ENCODE assay signal across 14 cellular contexts in genomic region chr6:88662653-88663174, GRCh38.
A peak's percentile ranks its signal among the peaks of the same experiment; 100 is the strongest.
DNase-seq lines count a peak whose midpoint lies in the region; ATAC-seq lines count a peak whose summit lies in the region.
"Had no signal": no experiment of that assay in that cellular context is flagged by ENCODE, and none has a peak within 500 bp of the region (broad histone marks: within the 10 kb centered on the region; RNA-seq: fewer than 3 reads in every experiment).

No MANE protein-coding gene starts in this region.

- peaks cover 0 to 18% of the 10 kb centered on the region in 2 experiments for H3K36me3 ChIP-seq in mesenchymal stem cell (ENCODE audit: control insufficient read depth in 1 of 2, insufficient read depth in 2 of 2, low read depth in 1 of 2, low read length in 2 of 2)

- DNase-seq in mesenchymal stem cell (no peak), D341Med (ENCODE audit: low spot score) (no peak), Kasumi-1 (lab: John Stamatoyannopoulos, UW) (no peak), dedifferentiated amniotic fluid mesenchymal stem cell (ENCODE audit: extremely low spot score) (no peak)
- DNase-seq: CD8-positive, alpha-beta T cell; esophagus squamous epithelium; GDM1; NCI-H1092 treated with DMSO at 0.1 percent for 48 hours; NCI-H524 treated with DMSO at 0.1 percent for 48 hours; SIG-M5; transverse colon had no signal

- H3K79me1 ChIP-seq in mesenchymal stem cell (replicated peaks; ENCODE audit: low read length, poor library complexity, severe bottlenecking), result peaks cover 28% of the 10 kb centered on the region

- H2BK120ac ChIP-seq in mesenchymal stem cell (ENCODE audit: low read depth, low read length), result no peak overlapping the region

- peak; percentile 56 for ATAC-seq in GM18861 (IDR thresholded peaks at IDR 0.05; ENCODE audit: unreplicated experiment)
- peak; percentile 55 for ATAC-seq in GM21381 (IDR thresholded peaks at IDR 0.05; ENCODE audit: unreplicated experiment)
- peak; percentile 69 for ATAC-seq in HG03097 (IDR thresholded peaks at IDR 0.05; ENCODE audit: low FRiP score, unreplicated experiment)
- ATAC-seq: CD8-positive, alpha-beta T cell had no signal

- no peak overlapping the region for H3K23ac ChIP-seq in mesenchymal stem cell (ENCODE audit: low read length in 2 of 2)

- H2BK5ac ChIP-seq in mesenchymal stem cell (ENCODE audit: low read depth, low read length, poor library complexity, severe bottlenecking), result no peak overlapping the region

- peaks cover 5% of the 10 kb centered on the region for H3K9me3 ChIP-seq in mesenchymal stem cell (ENCODE audit: control insufficient read depth, low read length)

- no peak overlapping the region for H2BK12ac ChIP-seq in mesenchymal stem cell (ENCODE audit: low read length in 2 of 2)

- H3K14ac ChIP-seq in mesenchymal stem cell (ENCODE audit: low read length in 2 of 2), result no peak overlapping the region

- WGBS in mesenchymal stem cell, result 99% methylated on average over 12 of the region's 12 CpGs

- H2AK5ac ChIP-seq in mesenchymal stem cell (ENCODE audit: low read length, severe bottlenecking), result peak overlapping the region; percentile 92

- H3K9ac ChIP-seq in mesenchymal stem cell (ENCODE audit: low read length), result no peak overlapping the region

- no peaks in the 10 kb centered on the region for H3K27me3 ChIP-seq in mesenchymal stem cell (ENCODE audit: control insufficient read depth in 1 of 2, insufficient read depth in 1 of 2, low read length in 2 of 2)
- H3K27me3 ChIP-seq: esophagus squamous epithelium, transverse colon had no signal

- no peak overlapping the region for H3K4me2 ChIP-seq in mesenchymal stem cell (ENCODE audit: low read length, poor library complexity, severe bottlenecking)

- H2AFZ ChIP-seq in mesenchymal stem cell (ENCODE audit: low read depth, low read length), result no peak overlapping the region

- peaks cover 6% of the 10 kb centered on the region for H3K4me1 ChIP-seq in mesenchymal stem cell (ENCODE audit: control insufficient read depth, insufficient read depth, low read depth, low read length)
- H3K4me1 ChIP-seq: esophagus squamous epithelium, transverse colon had no signal

- no peak overlapping the region for H3K4ac ChIP-seq in mesenchymal stem cell (ENCODE audit: low read depth in 1 of 2, low read length in 2 of 2)

- no peak overlapping the region for H2BK15ac ChIP-seq in mesenchymal stem cell (ENCODE audit: low read depth, poor library complexity, severe bottlenecking)

- no peak overlapping the region for H3K18ac ChIP-seq in mesenchymal stem cell (ENCODE audit: low read depth in 1 of 2, low read length in 2 of 2)

- no peak overlapping the region for H3K4me3 ChIP-seq in mesenchymal stem cell (ENCODE audit: insufficient read depth in 1 of 2, low read depth in 1 of 2, low read length in 2 of 2)
- H3K4me3 ChIP-seq: esophagus squamous epithelium, transverse colon had no signal

- H4K91ac ChIP-seq in mesenchymal stem cell (ENCODE audit: low read length), result no peak overlapping the region

- peak overlapping the region; percentile 68 for H3K27ac ChIP-seq in mesenchymal stem cell (ENCODE audit: low read length, poor library complexity, severe bottlenecking)
- H3K27ac ChIP-seq: esophagus squamous epithelium, transverse colon had no signal

- no peak overlapping the region for H4K8ac ChIP-seq in mesenchymal stem cell (ENCODE audit: low read length)
